In the genomic region with DNA sequence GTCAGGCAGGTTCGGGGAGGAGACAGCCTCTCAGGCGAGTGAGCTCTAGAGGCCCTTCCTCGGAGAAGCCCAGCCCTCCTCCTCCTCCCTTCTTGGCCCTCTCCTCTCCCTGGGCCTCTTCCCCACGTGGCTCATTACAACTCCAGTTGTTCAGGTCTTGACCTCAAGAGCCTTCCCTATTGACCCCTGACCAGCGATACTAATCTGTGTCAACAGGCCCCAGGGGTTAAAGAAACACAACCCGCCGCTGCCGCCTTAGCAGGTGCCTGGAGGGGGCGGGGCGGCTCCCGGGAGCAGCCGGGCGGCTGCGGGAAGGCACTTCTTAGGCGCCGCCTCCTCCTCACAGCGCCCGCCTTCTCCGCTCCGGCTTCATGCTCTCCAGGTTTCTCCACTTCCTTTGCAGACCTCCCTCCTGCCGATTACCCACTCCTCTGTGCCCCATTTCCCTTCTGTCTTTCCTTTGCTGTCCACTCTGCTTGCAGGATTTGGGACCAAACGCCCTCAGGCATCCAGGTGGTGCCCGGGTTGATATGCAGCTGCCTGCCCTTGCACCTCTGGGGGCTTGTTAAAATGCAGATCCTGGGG, we compare ENCODE assay signal across 1 cellular context.
A peak's percentile ranks its signal among the peaks of the same experiment; 100 is the strongest.
TF ChIP-seq lines count a peak whose summit lies in the region.

No MANE protein-coding gene starts in this region.

TF ChIP-seq in HepG2, 621 proteins besides CTCF, POLR2A, EP300 and RAD21 (continued from another document and continues in another):
- TF ChIP-seq, protein P1, sequence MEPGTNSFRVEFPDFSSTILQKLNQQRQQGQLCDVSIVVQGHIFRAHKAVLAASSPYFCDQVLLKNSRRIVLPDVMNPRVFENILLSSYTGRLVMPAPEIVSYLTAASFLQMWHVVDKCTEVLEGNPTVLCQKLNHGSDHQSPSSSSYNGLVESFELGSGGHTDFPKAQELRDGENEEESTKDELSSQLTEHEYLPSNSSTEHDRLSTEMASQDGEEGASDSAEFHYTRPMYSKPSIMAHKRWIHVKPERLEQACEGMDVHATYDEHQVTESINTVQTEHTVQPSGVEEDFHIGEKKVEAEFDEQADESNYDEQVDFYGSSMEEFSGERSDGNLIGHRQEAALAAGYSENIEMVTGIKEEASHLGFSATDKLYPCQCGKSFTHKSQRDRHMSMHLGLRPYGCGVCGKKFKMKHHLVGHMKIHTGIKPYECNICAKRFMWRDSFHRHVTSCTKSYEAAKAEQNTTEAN (CRISPR knock-in tag; conservative IDR thresholded peaks at IDR 0.05), result no peak
- TF ChIP-seq THAP11 (CRISPR knock-in tag; IDR thresholded peaks at IDR 0.05), result 0 out of 2 replicates have a peak, but pooled peaks have one; percentile 35
- no peak for TF ChIP-seq ZNF775 (CRISPR knock-in tag; IDR thresholded peaks at IDR 0.05; ENCODE audit: borderline replicate concordance)
- TF ChIP-seq, protein P2, sequence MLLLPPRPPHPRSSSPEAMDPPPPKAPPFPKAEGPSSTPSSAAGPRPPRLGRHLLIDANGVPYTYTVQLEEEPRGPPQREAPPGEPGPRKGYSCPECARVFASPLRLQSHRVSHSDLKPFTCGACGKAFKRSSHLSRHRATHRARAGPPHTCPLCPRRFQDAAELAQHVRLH (CRISPR knock-in tag; IDR thresholded peaks at IDR 0.05; ENCODE audit: borderline replicate concordance, low read depth), result no peak
- TF ChIP-seq, protein P3, sequence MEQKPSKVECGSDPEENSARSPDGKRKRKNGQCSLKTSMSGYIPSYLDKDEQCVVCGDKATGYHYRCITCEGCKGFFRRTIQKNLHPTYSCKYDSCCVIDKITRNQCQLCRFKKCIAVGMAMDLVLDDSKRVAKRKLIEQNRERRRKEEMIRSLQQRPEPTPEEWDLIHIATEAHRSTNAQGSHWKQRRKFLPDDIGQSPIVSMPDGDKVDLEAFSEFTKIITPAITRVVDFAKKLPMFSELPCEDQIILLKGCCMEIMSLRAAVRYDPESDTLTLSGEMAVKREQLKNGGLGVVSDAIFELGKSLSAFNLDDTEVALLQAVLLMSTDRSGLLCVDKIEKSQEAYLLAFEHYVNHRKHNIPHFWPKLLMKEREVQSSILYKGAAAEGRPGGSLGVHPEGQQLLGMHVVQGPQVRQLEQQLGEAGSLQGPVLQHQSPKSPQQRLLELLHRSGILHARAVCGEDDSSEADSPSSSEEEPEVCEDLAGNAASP (CRISPR knock-in tag; IDR thresholded peaks at IDR 0.05; ENCODE audit: borderline replicate concordance), result peak; percentile 93
- TF ChIP-seq, protein P4, sequence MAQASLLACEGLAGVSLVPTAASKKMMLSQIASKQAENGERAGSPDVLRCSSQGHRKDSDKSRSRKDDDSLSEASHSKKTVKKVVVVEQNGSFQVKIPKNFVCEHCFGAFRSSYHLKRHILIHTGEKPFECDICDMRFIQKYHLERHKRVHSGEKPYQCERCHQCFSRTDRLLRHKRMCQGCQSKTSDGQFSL (CRISPR knock-in tag; IDR thresholded peaks at IDR 0.05), result no peak
- TF ChIP-seq SIX4 (CRISPR knock-in tag; IDR thresholded peaks at IDR 0.05), result peak; percentile 72; the same call in 1 of the 2 replicates
- TF ChIP-seq, protein P5, sequence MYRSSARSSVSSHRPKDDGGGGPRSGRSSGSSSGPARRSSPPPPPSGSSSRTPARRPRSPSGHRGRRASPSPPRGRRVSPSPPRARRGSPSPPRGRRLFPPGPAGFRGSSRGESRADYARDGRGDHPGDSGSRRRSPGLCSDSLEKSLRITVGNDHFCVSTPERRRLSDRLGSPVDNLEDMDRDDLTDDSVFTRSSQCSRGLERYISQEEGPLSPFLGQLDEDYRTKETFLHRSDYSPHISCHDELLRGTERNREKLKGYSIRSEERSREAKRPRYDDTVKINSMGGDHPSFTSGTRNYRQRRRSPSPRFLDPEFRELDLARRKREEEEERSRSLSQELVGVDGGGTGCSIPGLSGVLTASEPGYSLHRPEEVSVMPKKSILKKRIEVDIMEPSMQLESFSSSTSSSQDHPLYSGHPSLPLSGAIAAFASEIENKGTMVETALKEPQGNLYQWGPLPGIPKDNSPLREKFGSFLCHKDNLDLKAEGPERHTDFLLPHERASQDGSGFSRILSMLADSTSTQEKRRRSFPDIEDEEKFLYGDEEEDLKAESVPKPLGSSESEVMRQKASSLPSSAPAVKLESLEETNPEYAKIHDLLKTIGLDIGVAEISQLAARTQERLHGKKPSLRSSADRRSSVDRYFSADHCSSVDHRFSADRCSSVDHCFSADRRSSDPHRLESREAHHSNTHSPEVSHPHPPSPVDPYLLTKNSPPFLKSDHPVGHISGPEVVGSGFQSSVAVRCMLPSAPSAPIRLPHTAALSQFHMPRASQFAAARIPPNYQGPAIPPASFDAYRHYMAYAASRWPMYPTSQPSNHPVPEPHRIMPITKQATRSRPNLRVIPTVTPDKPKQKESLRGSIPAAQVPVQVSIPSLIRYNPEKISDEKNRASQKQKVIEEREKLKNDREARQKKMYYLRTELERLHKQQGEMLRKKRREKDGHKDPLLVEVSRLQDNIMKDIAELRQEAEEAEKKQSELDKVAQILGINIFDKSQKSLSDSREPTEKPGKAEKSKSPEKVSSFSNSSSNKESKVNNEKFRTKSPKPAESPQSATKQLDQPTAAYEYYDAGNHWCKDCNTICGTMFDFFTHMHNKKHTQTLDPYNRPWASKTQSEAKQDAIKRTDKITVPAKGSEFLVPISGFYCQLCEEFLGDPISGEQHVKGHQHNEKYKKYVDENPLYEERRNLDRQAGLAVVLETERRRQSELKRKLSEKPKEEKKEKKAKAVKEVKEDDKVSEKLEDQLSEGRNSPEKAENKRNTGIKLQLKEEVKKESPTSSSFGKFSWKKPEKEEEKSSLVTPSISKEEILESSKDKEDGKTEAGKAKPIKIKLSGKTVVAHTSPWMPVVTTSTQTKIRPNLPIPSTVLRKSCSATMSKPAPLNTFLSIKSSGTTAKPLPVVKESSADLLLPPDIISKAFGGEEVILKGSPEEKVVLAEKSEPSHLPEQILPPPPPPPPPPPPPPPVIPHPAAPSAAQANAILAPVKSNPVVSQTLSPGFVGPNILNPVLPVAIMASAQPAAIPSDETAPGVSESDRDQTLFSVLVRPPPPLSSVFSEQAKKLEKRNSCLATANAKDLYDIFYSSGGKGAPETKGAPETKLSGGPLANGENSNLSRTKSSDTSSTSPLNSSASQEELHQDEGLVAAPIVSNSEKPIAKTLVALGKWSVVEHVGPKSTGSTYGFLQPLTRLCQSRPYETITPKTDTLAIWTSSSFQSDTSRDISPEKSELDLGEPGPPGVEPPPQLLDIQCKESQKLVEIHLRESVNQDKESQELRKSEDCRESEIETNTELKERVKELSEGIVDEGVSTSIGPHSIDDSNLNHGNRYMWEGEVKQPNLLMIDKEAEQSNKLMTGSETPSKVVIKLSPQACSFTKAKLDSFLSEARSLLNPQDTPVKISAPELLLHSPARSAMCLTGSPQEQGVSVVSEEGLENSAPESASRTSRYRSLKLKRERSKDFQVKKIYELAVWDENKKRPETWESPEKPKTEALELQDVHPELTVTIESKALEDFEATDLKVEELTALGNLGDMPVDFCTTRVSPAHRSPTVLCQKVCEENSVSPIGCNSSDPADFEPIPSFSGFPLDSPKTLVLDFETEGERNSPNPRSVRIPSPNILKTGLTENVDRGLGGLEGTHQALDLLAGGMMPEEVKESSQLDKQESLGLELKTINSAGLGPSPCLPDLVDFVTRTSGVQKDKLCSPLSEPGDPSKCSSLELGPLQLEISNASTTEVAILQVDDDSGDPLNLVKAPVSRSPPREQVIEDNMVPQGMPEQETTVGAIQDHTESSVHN (CRISPR knock-in tag; IDR thresholded peaks at IDR 0.05), result no peak
- peak; percentile 57; the same call in 1 of the 2 replicates for TF ChIP-seq IRF2 (CRISPR knock-in tag; IDR thresholded peaks at IDR 0.05)
- TF ChIP-seq SP5 (CRISPR knock-in tag; IDR thresholded peaks at IDR 0.05; ENCODE audit: borderline replicate concordance, low read depth), result peak; percentile 90
- no peak for TF ChIP-seq MTF2 (CRISPR knock-in tag; IDR thresholded peaks at IDR 0.05; ENCODE audit: borderline replicate concordance)
- no peak for TF ChIP-seq KDM4B (CRISPR knock-in tag; IDR thresholded peaks at IDR 0.05)
- TF ChIP-seq SNAPC2 (CRISPR knock-in tag; IDR thresholded peaks at IDR 0.05), result peak; percentile 51; the same call in 1 of the 2 replicates
- no peak for TF ChIP-seq TEAD2 (CRISPR knock-in tag; IDR thresholded peaks at IDR 0.05)
- TF ChIP-seq, protein P6, sequence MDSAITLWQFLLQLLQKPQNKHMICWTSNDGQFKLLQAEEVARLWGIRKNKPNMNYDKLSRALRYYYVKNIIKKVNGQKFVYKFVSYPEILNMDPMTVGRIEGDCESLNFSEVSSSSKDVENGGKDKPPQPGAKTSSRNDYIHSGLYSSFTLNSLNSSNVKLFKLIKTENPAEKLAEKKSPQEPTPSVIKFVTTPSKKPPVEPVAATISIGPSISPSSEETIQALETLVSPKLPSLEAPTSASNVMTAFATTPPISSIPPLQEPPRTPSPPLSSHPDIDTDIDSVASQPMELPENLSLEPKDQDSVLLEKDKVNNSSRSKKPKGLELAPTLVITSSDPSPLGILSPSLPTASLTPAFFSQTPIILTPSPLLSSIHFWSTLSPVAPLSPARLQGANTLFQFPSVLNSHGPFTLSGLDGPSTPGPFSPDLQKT (CRISPR knock-in tag; IDR thresholded peaks at IDR 0.05; ENCODE audit: borderline replicate concordance), result no peak
- TF ChIP-seq RARA (CRISPR knock-in tag; IDR thresholded peaks at IDR 0.05), result peak; percentile 95
- TF ChIP-seq SKI (IDR thresholded peaks at IDR 0.05; ENCODE audit: partially characterized antibody), result no peak
- TF ChIP-seq ZFY (CRISPR knock-in tag; IDR thresholded peaks at IDR 0.05), result peak; percentile 34; the same call in 1 of the 2 replicates
- peak; percentile 97 for TF ChIP-seq HMG20A (CRISPR knock-in tag; IDR thresholded peaks at IDR 0.05; ENCODE audit: borderline replicate concordance)
- peak; percentile 75 for TF ChIP-seq HNF4A (CRISPR knock-in tag; IDR thresholded peaks at IDR 0.05)
- no peak for TF ChIP-seq CEBPB (IDR thresholded peaks at IDR 0.05; ENCODE audit: borderline replicate concordance, low read depth, low read length)
- TF ChIP-seq, protein P7, sequence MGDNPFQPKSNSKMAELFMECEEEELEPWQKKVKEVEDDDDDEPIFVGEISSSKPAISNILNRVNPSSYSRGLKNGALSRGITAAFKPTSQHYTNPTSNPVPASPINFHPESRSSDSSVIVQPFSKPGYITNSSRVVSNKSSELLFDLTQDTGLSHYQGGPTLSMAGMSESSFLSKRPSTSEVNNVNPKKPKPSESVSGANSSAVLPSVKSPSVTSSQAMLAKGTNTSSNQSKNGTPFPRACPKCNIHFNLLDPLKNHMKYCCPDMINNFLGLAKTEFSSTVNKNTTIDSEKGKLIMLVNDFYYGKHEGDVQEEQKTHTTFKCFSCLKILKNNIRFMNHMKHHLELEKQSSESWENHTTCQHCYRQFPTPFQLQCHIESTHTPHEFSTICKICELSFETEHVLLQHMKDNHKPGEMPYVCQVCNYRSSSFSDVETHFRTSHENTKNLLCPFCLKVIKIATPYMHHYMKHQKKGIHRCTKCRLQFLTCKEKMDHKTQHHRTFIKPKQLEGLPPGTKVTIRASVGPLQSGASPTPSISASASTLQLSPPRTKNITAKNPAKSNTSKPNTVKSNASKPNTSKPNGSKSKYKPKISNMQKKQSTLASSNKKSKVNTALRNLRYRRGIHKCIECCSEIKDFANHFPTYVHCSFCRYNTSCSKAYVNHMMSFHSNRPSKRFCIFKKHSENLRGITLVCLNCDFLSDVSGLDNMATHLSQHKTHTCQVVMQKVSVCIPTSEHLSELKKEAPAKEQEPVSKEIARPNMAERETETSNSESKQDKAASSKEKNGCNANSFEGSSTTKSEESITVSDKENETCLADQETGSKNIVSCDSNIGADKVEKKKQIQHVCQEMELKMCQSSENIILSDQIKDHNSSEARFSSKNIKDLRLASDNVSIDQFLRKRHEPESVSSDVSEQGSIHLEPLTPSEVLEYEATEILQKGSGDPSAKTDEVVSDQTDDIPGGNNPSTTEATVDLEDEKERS (CRISPR knock-in tag; IDR thresholded peaks at IDR 0.05), result 0 out of 2 replicates have a peak, but pooled peaks have one; percentile 20
- TF ChIP-seq, protein P8, sequence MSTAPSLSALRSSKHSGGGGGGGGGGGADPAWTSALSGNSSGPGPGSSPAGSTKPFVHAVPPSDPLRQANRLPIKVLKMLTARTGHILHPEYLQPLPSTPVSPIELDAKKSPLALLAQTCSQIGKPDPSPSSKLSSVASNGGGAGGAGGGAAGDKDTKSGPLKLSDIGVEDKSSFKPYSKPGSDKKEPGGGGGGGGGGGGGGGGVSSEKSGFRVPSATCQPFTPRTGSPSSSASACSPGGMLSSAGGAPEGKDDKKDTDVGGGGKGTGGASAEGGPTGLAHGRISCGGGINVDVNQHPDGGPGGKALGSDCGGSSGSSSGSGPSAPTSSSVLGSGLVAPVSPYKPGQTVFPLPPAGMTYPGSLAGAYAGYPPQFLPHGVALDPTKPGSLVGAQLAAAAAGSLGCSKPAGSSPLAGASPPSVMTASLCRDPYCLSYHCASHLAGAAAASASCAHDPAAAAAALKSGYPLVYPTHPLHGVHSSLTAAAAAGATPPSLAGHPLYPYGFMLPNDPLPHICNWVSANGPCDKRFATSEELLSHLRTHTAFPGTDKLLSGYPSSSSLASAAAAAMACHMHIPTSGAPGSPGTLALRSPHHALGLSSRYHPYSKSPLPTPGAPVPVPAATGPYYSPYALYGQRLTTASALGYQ (CRISPR knock-in tag; IDR thresholded peaks at IDR 0.05), result peak; percentile 89
- TF ChIP-seq CENPX (CRISPR knock-in tag; IDR thresholded peaks at IDR 0.05), result no peak
- peak; percentile 42; the same call in 1 of the 2 replicates for TF ChIP-seq ZNF614 (CRISPR knock-in tag; IDR thresholded peaks at IDR 0.05; ENCODE audit: borderline replicate concordance)
- TF ChIP-seq CCAR2 (optimal IDR thresholded peaks at IDR 0.05; ENCODE audit: low read depth, low read length), result no peak
- TF ChIP-seq KLF12 (CRISPR knock-in tag; IDR thresholded peaks at IDR 0.05; ENCODE audit: borderline replicate concordance), result no peak
- TF ChIP-seq NCOA2 (CRISPR knock-in tag; IDR thresholded peaks at IDR 0.05), result peak; percentile 80
- TF ChIP-seq SMC3 (IDR thresholded peaks at IDR 0.05; ENCODE audit: low read length), result no peak
- TF ChIP-seq ZNF773 (CRISPR knock-in tag; IDR thresholded peaks at IDR 0.05; ENCODE audit: borderline replicate concordance), result no peak
- no peak for TF ChIP-seq ZNF431 (CRISPR knock-in tag; IDR thresholded peaks at IDR 0.05; ENCODE audit: borderline replicate concordance, low read depth)
- TF ChIP-seq, protein P9, sequence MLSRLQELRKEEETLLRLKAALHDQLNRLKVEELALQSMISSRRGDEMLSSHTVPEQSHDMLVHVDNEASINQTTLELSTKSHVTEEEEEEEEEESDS (CRISPR knock-in tag; IDR thresholded peaks at IDR 0.05; ENCODE audit: borderline replicate concordance), result no peak
- TF ChIP-seq, protein P10, sequence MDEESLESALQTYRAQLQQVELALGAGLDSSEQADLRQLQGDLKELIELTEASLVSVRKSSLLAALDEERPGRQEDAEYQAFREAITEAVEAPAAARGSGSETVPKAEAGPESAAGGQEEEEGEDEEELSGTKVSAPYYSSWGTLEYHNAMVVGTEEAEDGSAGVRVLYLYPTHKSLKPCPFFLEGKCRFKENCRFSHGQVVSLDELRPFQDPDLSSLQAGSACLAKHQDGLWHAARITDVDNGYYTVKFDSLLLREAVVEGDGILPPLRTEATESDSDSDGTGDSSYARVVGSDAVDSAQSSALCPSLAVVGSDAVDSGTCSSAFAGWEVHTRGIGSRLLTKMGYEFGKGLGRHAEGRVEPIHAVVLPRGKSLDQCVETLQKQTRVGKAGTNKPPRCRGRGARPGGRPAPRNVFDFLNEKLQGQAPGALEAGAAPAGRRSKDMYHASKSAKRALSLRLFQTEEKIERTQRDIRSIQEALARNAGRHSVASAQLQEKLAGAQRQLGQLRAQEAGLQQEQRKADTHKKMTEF (CRISPR knock-in tag; IDR thresholded peaks at IDR 0.05), result peak; percentile 56; the same call in 1 of the 2 replicates
